8 cellular contexts compared by ENCODE assay signal in the genomic region with DNA sequence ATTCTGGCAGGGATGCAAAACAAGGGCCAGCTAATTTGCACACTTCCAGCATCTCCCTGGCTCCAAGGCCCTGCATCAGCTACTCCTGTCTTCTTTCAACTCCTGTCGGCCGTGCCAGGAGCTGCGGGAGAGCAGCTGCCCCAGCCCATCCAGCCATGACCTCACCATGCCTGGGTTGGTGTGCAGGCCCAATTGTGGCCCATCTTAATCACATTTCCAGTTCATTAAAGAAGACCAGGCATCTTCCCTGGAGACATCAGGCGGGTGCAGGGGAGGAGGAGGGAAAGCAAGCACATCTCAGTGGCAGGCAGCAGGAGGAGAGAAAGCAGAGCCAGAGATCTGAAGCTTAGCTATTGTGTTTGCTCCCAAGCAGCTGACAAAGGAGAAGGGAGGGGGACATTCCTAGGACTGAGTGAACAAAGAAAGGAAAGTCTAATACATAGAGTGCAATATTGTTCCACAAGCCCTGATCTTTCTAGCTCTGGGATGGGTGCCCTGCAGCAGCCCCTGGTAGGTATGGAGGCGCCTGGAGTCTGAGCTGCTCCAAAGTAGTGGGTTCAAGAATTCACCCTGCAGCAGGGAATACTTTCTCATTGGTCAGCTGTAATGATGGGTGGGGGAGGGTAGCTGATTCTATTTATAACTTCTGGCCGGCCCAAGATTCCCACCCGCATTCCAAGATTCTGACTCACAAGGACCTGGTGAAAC. TPM values are rescaled to one million over a fixed set of nuclear protein-coding genes. Genes with fewer than 3 reads are reported as not detected.
DNase-seq lines count a peak whose midpoint lies in the region; FAIRE-seq and TF ChIP-seq lines count a peak whose summit lies in the region.

No MANE protein-coding gene starts in this region.

- H3K27ac ChIP-seq in HUES6 (ENCODE audit: low read depth, low read length) (peak overlapping the region; percentile 79; the same call in 1 of the 2 replicates), cingulate gyrus (ENCODE audit: low read depth, low read length) (peak overlapping the region; percentile 77), kidney (ENCODE audit: low read depth in 2 of 2, low read length in 2 of 2) (peak overlapping the region; percentile 5 to 58), suprapubic skin (no peak overlapping the region), esophagus squamous epithelium (peak overlapping the region in 1 of 4 donors; percentile 29)

- H3K9me3 ChIP-seq in HUES6 (ENCODE audit: control insufficient read depth, insufficient read depth, low read depth, low read length) (no peaks in the 10 kb centered on the region), kidney (ENCODE audit: control insufficient read depth in 1 of 2, low read length in 2 of 2) (no peaks in the 10 kb centered on the region), suprapubic skin (no peaks in the 10 kb centered on the region), esophagus squamous epithelium (no peaks in the 10 kb centered on the region)

- H3K36me3 ChIP-seq in HUES6 (ENCODE audit: control insufficient read depth, insufficient read depth, low read length) = no peaks in the 10 kb centered on the region
- H3K36me3 ChIP-seq in kidney (ENCODE audit: control insufficient read depth in 1 of 2, insufficient read depth in 2 of 2, low read length in 2 of 2) = no peaks in the 10 kb centered on the region
- H3K36me3 ChIP-seq in suprapubic skin = no peaks in the 10 kb centered on the region
- H3K36me3 ChIP-seq in esophagus squamous epithelium = no peaks in the 10 kb centered on the region

- H3K27me3 ChIP-seq in HUES6 (ENCODE audit: control insufficient read depth, insufficient read depth, low read length) (no peaks in the 10 kb centered on the region), suprapubic skin (no peaks in the 10 kb centered on the region), esophagus squamous epithelium (no peaks in the 10 kb centered on the region)

- intact Hi-C loops in kidney (cut with DNase I) = no loop called here
- intact Hi-C loops in esophagus squamous epithelium (cut with DNase I) = no loop called here

- H3K9ac ChIP-seq in HUES6 (ENCODE audit: low read length) (peak overlapping the region; percentile 84), kidney (ENCODE audit: low read length in 2 of 2) (no peak overlapping the region)

- no peak for FAIRE-seq in kidney (lab: Jason Lieb, UNC)

- H3K9me3 Mint-ChIP-seq in osteocyte (ENCODE audit: unreplicated experiment) = no peaks in the 10 kb centered on the region

- peak overlapping the region; percentile 22; the same call in 1 of the 2 replicates for H3K4me3 ChIP-seq in HUES6 (ENCODE audit: low read depth, low read length)
- no peak overlapping the region for H3K4me3 ChIP-seq in kidney (ENCODE audit: low read length in 2 of 2)
- H3K4me3 ChIP-seq in suprapubic skin = no peak overlapping the region
- H3K4me3 ChIP-seq in esophagus squamous epithelium = no peak overlapping the region

- H3K4me3 Mint-ChIP-seq in osteocyte (ENCODE audit: unreplicated experiment) = no peak overlapping the region

- no peak for TF ChIP-seq POLR2A in suprapubic skin (IDR thresholded peaks at IDR 0.05)
- no peak for TF ChIP-seq POLR2A in esophagus squamous epithelium (IDR thresholded peaks at IDR 0.05)

- H3K27me3 Mint-ChIP-seq in osteocyte (ENCODE audit: unreplicated experiment) = no peaks in the 10 kb centered on the region

- TF ChIP-seq EP300 in suprapubic skin (IDR thresholded peaks at IDR 0.05) = no peak

- TF ChIP-seq CTCF in kidney (IDR thresholded peaks at IDR 0.05; ENCODE audit: borderline replicate concordance, extremely low read depth, insufficient read depth) (no peak), suprapubic skin (IDR thresholded peaks at IDR 0.05) (no peak), esophagus squamous epithelium (IDR thresholded peaks at IDR 0.05) (no peak), osteocyte (IDR thresholded peaks at IDR 0.05) (no peak)

- peaks cover 26% of the 10 kb centered on the region for H3K4me1 Mint-ChIP-seq in osteocyte (ENCODE audit: unreplicated experiment)

- peaks cover 43% of the 10 kb centered on the region for H3K4me1 ChIP-seq in HUES6 (ENCODE audit: control insufficient read depth, insufficient read depth, low read length)
- peaks cover 10 to 22% of the 10 kb centered on the region in 2 donors for H3K4me1 ChIP-seq in kidney (ENCODE audit: control insufficient read depth in 1 of 2, insufficient read depth in 1 of 2, low read depth in 1 of 2, low read length in 2 of 2)
- peaks cover 36% of the 10 kb centered on the region for H3K4me1 ChIP-seq in suprapubic skin
- peaks cover 10 to 43% (median 23%) of the 10 kb centered on the region in 3 donors for H3K4me1 ChIP-seq in esophagus squamous epithelium

- no peak overlapping the region for H3K27ac Mint-ChIP-seq in osteocyte (ENCODE audit: unreplicated experiment)

- DNase-seq in kidney (no peak), suprapubic skin (ENCODE audit: low spot score in 2 of 2) (peak; percentile 31 to 39), DMS114 treated with DMSO at 0.1 percent for 48 hours (lab: John Stamatoyannopoulos, UW; ENCODE audit: unreplicated experiment) (no peak), esophagus squamous epithelium (lab: John Stamatoyannopoulos, UW) (no peak), osteocyte (ENCODE audit: extremely low spot score, unreplicated experiment) (no peak)
- DNase-seq in effector CD4-positive, alpha-beta T cell = no peak

- 55% methylated on average over 4 of the region's 7 CpGs for WGBS in suprapubic skin
- WGBS in esophagus squamous epithelium, 2 donors = 68 to 69% methylated on average over 4 of the region's 7 CpGs

- peaks cover 2% of the 10 kb centered on the region for H3K36me3 Mint-ChIP-seq in osteocyte (ENCODE audit: unreplicated experiment)

RNA-seq across cellular contexts. Expression of gene VWF, which starts 40.1 kb away (rescaled TPM):
- 183 TPM for total RNA-seq in kidney
- polyA plus RNA-seq in kidney (ENCODE audit: insufficient read depth, low read depth, low replicate concordance) = 9.6 TPM
- total RNA-seq in suprapubic skin = 10 to 100 TPM; 35.5 to 91.7 (median 61.7) TPM
- total RNA-seq in esophagus squamous epithelium = 10 to 100 TPM; 21.1 to 92.5 (median 49.7) TPM
- total RNA-seq in osteocyte = 0.13 and 0.31 TPM in 2 replicates

Comparison
In these comparisons a context has a peak if more than half of its experiments do, and no peak if none do; other contexts are left out.
1. DNase-seq: peak in suprapubic skin (2 of 2); none in kidney (single experiment), DMS114 treated with DMSO at 0.1 percent for 48 hours (single experiment), esophagus squamous epithelium (single experiment), effector CD4-positive, alpha-beta T cell (single experiment) and osteocyte (single experiment).
2. RNA of gene VWF, which starts 40.1 kb away (total RNA-seq): 183 TPM in kidney (single experiment), 35.5 to 91.7 TPM in suprapubic skin and 21.1 to 92.5 TPM in esophagus squamous epithelium; 0.13 to 0.31 TPM in osteocyte; every median in the first group is over 10 times any median in the second.